ENCODE assay signal across 15 cellular contexts in genomic region chr1:95252422-95252821, GRCh38.
"Had no signal": no experiment of that assay in that cellular context is flagged by ENCODE, and none has a peak within 500 bp of the region (broad histone marks: within the 10 kb centered on the region; RNA-seq: fewer than 3 reads in every experiment).

No MANE protein-coding gene starts in this region.

- DNase-seq: activated B cell treated with CpG ODN at 0.5 μM for 24 hours; activated CD4-positive, alpha-beta T cell treated with anti-CD3 and anti-CD28 coated beads, Interleukin-2, amount 50 U/mL, for 1 hour; activated naive CD4-positive, alpha-beta T cell treated with anti-CD3 and anti-CD28 coated beads for 36 hours; activated T-cell treated with anti-CD3 and anti-CD28 coated beads for 4 hours; adrenal gland; body of pancreas; effector memory CD8-positive, alpha-beta T cell; ovary; stimulated activated CD4-positive, alpha-beta T cell treated with anti-CD3 and anti-CD28 coated beads, Interleukin-4, amount 100 ng/mL, for 1 hour; stimulated activated CD8-positive, alpha-beta memory T cell treated with anti-CD3 and anti-CD28 coated beads, Interleukin-4, amount 100 ng/mL, for 48 hours; T-helper 9 cell; upper lobe of right lung had no signal

- ATAC-seq: activated T-helper 17 cell treated with anti-CD3 and anti-CD28 coated beads, Interleukin-2, amount 50 U/mL, for 72 hours; body of pancreas; effector memory CD8-positive, alpha-beta T cell; upper lobe of right lung had no signal

- H3K4me3 ChIP-seq: adrenal gland, body of pancreas, hepatocyte, neural progenitor cell, ovary, upper lobe of right lung had no signal
